Comparison of ENCODE assay signal across 7 cellular contexts in genomic region chr16:7367309-7367708, GRCh38. TPM values are rescaled to one million over a fixed set of nuclear protein-coding genes. Genes with fewer than 3 reads are reported as not detected.
"Had no signal": no experiment of that assay in that cellular context is flagged by ENCODE, and none has a peak within 500 bp of the region (broad histone marks: within the 10 kb centered on the region; RNA-seq: fewer than 3 reads in every experiment).

No MANE protein-coding gene starts in this region.

- H2AFZ ChIP-seq: GM23338 had no signal

- H3K9me3 Mint-ChIP-seq: H9 had no signal

- H3K4me3 Mint-ChIP-seq: GM23338, H9 had no signal

- DNase-seq: H9, HCEC 1CT, IMR-90, KG1 had no signal

- H3K4me2 ChIP-seq: GM23338 had no signal

- ATAC-seq: GM23338, K562 had no signal

- H3K4me3 ChIP-seq: GM23338, K562 had no signal

- H3K27ac Mint-ChIP-seq: GM23338, H9 had no signal

RNA-seq across cellular contexts. Expression of gene RBFOX1, which starts 34.7 kb away (rescaled TPM):
- total RNA-seq: HT-29, IMR-90, K562 had no signal
- polyA plus RNA-seq: IMR-90 had no signal
